In genomic region chr17:61862975-61863800, GRCh38 we compare ENCODE assay signal across 8 cellular contexts. TPM values are rescaled to one million over a fixed set of nuclear protein-coding genes. Genes with fewer than 3 reads are reported as not detected.
A peak's percentile ranks its signal among the peaks of the same experiment; 100 is the strongest.
DNase-seq lines count a peak whose midpoint lies in the region; ATAC-seq and TF ChIP-seq lines count a peak whose summit lies in the region.

Gene BRIP1, minus strand, starts transcription at chr17:61863528. Its CDS starts 1,989 bp downstream, at chr17:61861539.

- no peak for TF ChIP-seq RAD21 in neural cell (conservative IDR thresholded peaks at IDR 0.05)

- H3K14ac ChIP-seq in H9 (ENCODE audit: insufficient read depth, low read length), result peak within 1 kb of the TSS; percentile 90

- H3K4me1 Mint-ChIP-seq in H9, result peaks cover 22% of the 10 kb centered on the region in 2 experiments
- H3K4me1 Mint-ChIP-seq in activated T-helper 2 cell treated with anti-CD3 and anti-CD28 coated beads, Interferon-gamma antibody, Interleukin-2, Interleukin-4, amounts not matched to agents 10 μg/mL and 5 μg/mL and 100 μg/mL, durations not matched to agents 14 hours and 24 hours and 36 hours (ENCODE audit: low read depth), result peaks cover 36% of the 10 kb centered on the region
- H3K4me1 Mint-ChIP-seq in stimulated activated naive CD8-positive, alpha-beta T cell treated with anti-CD3 and anti-CD28 coated beads, Interleukin-15, amount 100 ng/mL, for 72 hours, result peaks cover 26% of the 10 kb centered on the region

- no peaks in the 10 kb centered on the region for H3K27me3 ChIP-seq in H9 (ENCODE audit: insufficient read depth, low read length)
- H3K27me3 ChIP-seq in neural cell (ENCODE audit: insufficient read depth, low read depth, low read length), result no peaks in the 10 kb centered on the region

- H4K20me1 ChIP-seq in H9 (ENCODE audit: control insufficient read depth, insufficient read depth, insufficient read length), result no peaks in the 10 kb centered on the region
- H4K20me1 ChIP-seq in neural cell (ENCODE audit: insufficient read depth), result no peaks in the 10 kb centered on the region

- no peak within 1 kb of the TSS for H3T11ph ChIP-seq in H9 (ENCODE audit: low read length)

- peaks cover 0 to 32% (median 12%) of the 10 kb centered on the region in 3 experiments; a peak in 5 of 7 replicates for H3K36me3 Mint-ChIP-seq in H9 (ENCODE audit: insufficient read depth in 1 of 3, low read depth in 3 of 3)
- H3K36me3 Mint-ChIP-seq in activated T-helper 2 cell treated with anti-CD3 and anti-CD28 coated beads, Interferon-gamma antibody, Interleukin-2, Interleukin-4, amounts not matched to agents 10 μg/mL and 5 μg/mL and 100 μg/mL, durations not matched to agents 14 hours and 24 hours and 36 hours (ENCODE audit: low read depth), result peaks cover 16% of the 10 kb centered on the region

- H2AK5ac ChIP-seq in H9 (ENCODE audit: insufficient read length, low read length), result no peak within 1 kb of the TSS

- no peaks in the 10 kb centered on the region for H3K79me1 ChIP-seq in H9 (ENCODE audit: insufficient read depth, low read depth, low read length, poor library complexity, severe bottlenecking)

- H2BK5ac ChIP-seq in H9 (ENCODE audit: insufficient read length, low read length), result no peak within 1 kb of the TSS

- H4K8ac ChIP-seq in H9 (replicated peaks; ENCODE audit: insufficient read length, low read depth, low read length), result no peak within 1 kb of the TSS

- H3K4me3 ChIP-seq in fibroblast of villous mesenchyme (ENCODE audit: low read depth, low read length) (peak within 1 kb of the TSS; percentile 72), neural cell (ENCODE audit: low read length) (peak within 1 kb of the TSS; percentile 76)

- TF ChIP-seq CTCF in H9 (conservative IDR thresholded peaks at IDR 0.05) (no peak), fibroblast of villous mesenchyme (IDR thresholded peaks at IDR 0.05; ENCODE audit: insufficient read depth, low read depth, low read length) (no peak), neural cell (IDR thresholded peaks at IDR 0.05; ENCODE audit: poor library complexity, severe bottlenecking) (peak; percentile 17)

- no CpG with 5 or more reads among the region's 43 CpGs for WGBS in H9 (ENCODE audit: extremely low coverage, insufficient read length, low lambda C conversion rate)

- no peak within 1 kb of the TSS for H3K23ac ChIP-seq in H9 (ENCODE audit: insufficient read length, low read depth, low read length)

- H3K79me2 ChIP-seq in H9 (ENCODE audit: insufficient read depth, low read length) (no peaks in the 10 kb centered on the region; the same call in 1 of the 2 replicates), neural cell (replicated peaks; ENCODE audit: insufficient read depth, low read length) (no peaks in the 10 kb centered on the region)

- H3K27ac ChIP-seq in H9 (ENCODE audit: insufficient read length, low read depth, low read length) (peak within 1 kb of the TSS; percentile 67), neural cell (ENCODE audit: low read length) (no peak within 1 kb of the TSS)

- peak; percentile 99 for DNase-seq in ELR (ENCODE audit: low read depth)
- DNase-seq in H9, result peak; percentile 99
- peak; percentile 98 for DNase-seq in M059J (ENCODE audit: low read depth)
- peak; percentile 87 for DNase-seq in activated T-helper 2 cell treated with anti-CD3 and anti-CD28 coated beads, Interferon-gamma antibody, Interleukin-2, Interleukin-4, amounts not matched to agents 10 μg/mL and 5 μg/mL and 100 μg/mL, durations not matched to agents 14 hours and 24 hours and 36 hours (ENCODE audit: low spot score)
- peak; percentile 94 for DNase-seq in fibroblast of villous mesenchyme (ENCODE audit: low read depth)
- peak; percentile 80 to 88 for DNase-seq in stimulated activated naive CD8-positive, alpha-beta T cell treated with anti-CD3 and anti-CD28 coated beads, Interleukin-15, amount 100 ng/mL, for 72 hours

- no peaks in the 10 kb centered on the region for H3K9me2 ChIP-seq in neural cell (ENCODE audit: insufficient read depth, low read length)

- intact Hi-C loops in activated T-helper 2 cell treated with anti-CD3 and anti-CD28 coated beads, Interferon-gamma antibody, Interleukin-2, Interleukin-4, amounts not matched to agents 10 μg/mL and 5 μg/mL and 100 μg/mL, durations not matched to agents 14 hours and 24 hours and 36 hours (cut with micrococcal nuclease), result loop anchor here (2.0 to 5.0 kb wide), 2 partner anchors 64 to 204 kb away; partner anchors contain the start of genes INTS2 and MED13

- no peak within 1 kb of the TSS; the same call in 1 of the 2 replicates for H3K4ac ChIP-seq in H9 (ENCODE audit: low read depth, low read length)

- TF ChIP-seq EP300 in neural cell (conservative IDR thresholded peaks at IDR 0.05; ENCODE audit: poor library complexity, severe bottlenecking), result no peak

- no peaks in the 10 kb centered on the region for H3K9me3 ChIP-seq in H9 (ENCODE audit: control insufficient read depth, low read depth, low read length)
- no peaks in the 10 kb centered on the region for H3K9me3 ChIP-seq in neural cell (ENCODE audit: low read length)

- no peaks in the 10 kb centered on the region for H3K9me3 Mint-ChIP-seq in H9
- no peaks in the 10 kb centered on the region for H3K9me3 Mint-ChIP-seq in activated T-helper 2 cell treated with anti-CD3 and anti-CD28 coated beads, Interferon-gamma antibody, Interleukin-2, Interleukin-4, amounts not matched to agents 10 μg/mL and 5 μg/mL and 100 μg/mL, durations not matched to agents 14 hours and 24 hours and 36 hours
- no peaks in the 10 kb centered on the region for H3K9me3 Mint-ChIP-seq in stimulated activated naive CD8-positive, alpha-beta T cell treated with anti-CD3 and anti-CD28 coated beads, Interleukin-15, amount 100 ng/mL, for 72 hours

- peaks cover 10% of the 10 kb centered on the region for H3K23me2 ChIP-seq in H9 (ENCODE audit: insufficient read length, low read depth, low read length, poor library complexity, severe bottlenecking)

- H2AFZ ChIP-seq in H9 (ENCODE audit: low read length) (peak within 1 kb of the TSS; percentile 99), neural cell (ENCODE audit: low read depth, low read length) (peak within 1 kb of the TSS; percentile 38)

- H3K9ac ChIP-seq in H9 (ENCODE audit: extremely low read depth, insufficient read length, low read length) (peak within 1 kb of the TSS; percentile 92), neural cell (ENCODE audit: low read length) (peak within 1 kb of the TSS; percentile 11)

- H3K4me3 Mint-ChIP-seq in H9, result peak within 1 kb of the TSS; percentile 88 to 98
- peak within 1 kb of the TSS; percentile 93 for H3K4me3 Mint-ChIP-seq in activated T-helper 2 cell treated with anti-CD3 and anti-CD28 coated beads, Interferon-gamma antibody, Interleukin-2, Interleukin-4, amounts not matched to agents 10 μg/mL and 5 μg/mL and 100 μg/mL, durations not matched to agents 14 hours and 24 hours and 36 hours (ENCODE audit: low read depth)
- H3K4me3 Mint-ChIP-seq in stimulated activated naive CD8-positive, alpha-beta T cell treated with anti-CD3 and anti-CD28 coated beads, Interleukin-15, amount 100 ng/mL, for 72 hours, result peak within 1 kb of the TSS; percentile 99 to 100

- ATAC-seq in stimulated activated naive CD8-positive, alpha-beta T cell treated with anti-CD3 and anti-CD28 coated beads, Interleukin-15, amount 100 ng/mL, for 72 hours, result peak; percentile 96

- H3K56ac ChIP-seq in H9 (ENCODE audit: insufficient read length, low read depth, low read length), result no peak within 1 kb of the TSS

- no peaks in the 10 kb centered on the region for H3F3A ChIP-seq in neural cell (ENCODE audit: insufficient read depth, low read length, poor library complexity, severe bottlenecking)

- no peaks in the 10 kb centered on the region for H3K27me3 Mint-ChIP-seq in H9 (ENCODE audit: low read depth)
- no peaks in the 10 kb centered on the region for H3K27me3 Mint-ChIP-seq in activated T-helper 2 cell treated with anti-CD3 and anti-CD28 coated beads, Interferon-gamma antibody, Interleukin-2, Interleukin-4, amounts not matched to agents 10 μg/mL and 5 μg/mL and 100 μg/mL, durations not matched to agents 14 hours and 24 hours and 36 hours (ENCODE audit: low read depth)
- no peaks in the 10 kb centered on the region for H3K27me3 Mint-ChIP-seq in stimulated activated naive CD8-positive, alpha-beta T cell treated with anti-CD3 and anti-CD28 coated beads, Interleukin-15, amount 100 ng/mL, for 72 hours

- H3K27ac Mint-ChIP-seq in H9, result peak within 1 kb of the TSS; percentile 98 to 99 (median 99)
- H3K27ac Mint-ChIP-seq in activated T-helper 2 cell treated with anti-CD3 and anti-CD28 coated beads, Interferon-gamma antibody, Interleukin-2, Interleukin-4, amounts not matched to agents 10 μg/mL and 5 μg/mL and 100 μg/mL, durations not matched to agents 14 hours and 24 hours and 36 hours, result peak within 1 kb of the TSS; percentile 94
- H3K27ac Mint-ChIP-seq in stimulated activated naive CD8-positive, alpha-beta T cell treated with anti-CD3 and anti-CD28 coated beads, Interleukin-15, amount 100 ng/mL, for 72 hours, result peak within 1 kb of the TSS; percentile 95 to 96

- H2BK120ac ChIP-seq in H9 (ENCODE audit: low read depth, low read length, poor library complexity, severe bottlenecking), result no peak within 1 kb of the TSS

- no peak within 1 kb of the TSS for H2BK12ac ChIP-seq in H9 (ENCODE audit: insufficient read length, low read depth, low read length)

- no peak within 1 kb of the TSS for H2BK20ac ChIP-seq in H9 (ENCODE audit: low read depth, low read length, poor library complexity, severe bottlenecking)

- no peak within 1 kb of the TSS for H4K91ac ChIP-seq in H9 (ENCODE audit: insufficient read length, low read depth, low read length)

- peak; percentile 78 for TF ChIP-seq POLR2A in Raji (IDR thresholded peaks at IDR 0.05; ENCODE audit: insufficient read depth, low read depth, low read length)

- peak within 1 kb of the TSS; percentile 85 for H3K18ac ChIP-seq in H9 (ENCODE audit: insufficient read length, low read depth, low read length)

- H4K5ac ChIP-seq in H9 (ENCODE audit: insufficient read length, low read depth, low read length), result peak within 1 kb of the TSS; percentile 22

- H3K4me2 ChIP-seq in H9 (ENCODE audit: insufficient read depth, insufficient read length, low read length), result peak within 1 kb of the TSS; percentile 96
- H3K4me2 ChIP-seq in neural cell (ENCODE audit: low read length), result peak within 1 kb of the TSS; percentile 85

- H3K4me1 ChIP-seq in H9 (ENCODE audit: insufficient read depth, low read length), result no peaks in the 10 kb centered on the region

- H3K36me3 ChIP-seq in neural cell (ENCODE audit: insufficient read depth, low read length), result peaks cover 5% of the 10 kb centered on the region

- H2BK15ac ChIP-seq in H9 (ENCODE audit: low read depth, low read length), result no peak within 1 kb of the TSS

TF ChIP-seq in neural cell, 6 proteins besides CTCF, POLR2A, EP300 and RAD21 (continues in another document):
- peak; percentile 12 for TF ChIP-seq SMC3 (conservative IDR thresholded peaks at IDR 0.05; ENCODE audit: poor library complexity)
- peak; percentile 49 for TF ChIP-seq POLR2AphosphoS5 (IDR thresholded peaks at IDR 0.05)
- peak; percentile 87 for TF ChIP-seq MXI1 (conservative IDR thresholded peaks at IDR 0.05; ENCODE audit: poor library complexity, severe bottlenecking)

RNA-seq across cellular contexts. Expression of gene BRIP1, which starts in this region (rescaled TPM):
- total RNA-seq in H9 (2021) (18.3 and 20.2 TPM in 2 replicates), fibroblast of villous mesenchyme (16.1 and 22.9 TPM in 2 replicates)
- total RNA-seq in M059J (2014; rRNA removed; shearing (Covaris generic)), result 13.2 and 20.8 TPM in 2 replicates
- 16.4 and 16.9 TPM in 2 replicates for total RNA-seq in activated T-helper 2 cell treated with anti-CD3 and anti-CD28 coated beads, Interferon-gamma antibody, Interleukin-2, Interleukin-4, amounts not matched to agents 10 μg/mL and 5 μg/mL and 100 μg/mL, durations not matched to agents 14 hours and 24 hours and 36 hours
- 0.42 and 0.47 TPM in 2 replicates for polyA plus RNA-seq in neural cell
- polyA minus RNA-seq in neural cell, result 3.1 and 3.4 TPM in 2 replicates
